In genomic region chr2:22478329-22478728, GRCh38 we compare ENCODE assay signal across 25 cellular contexts.
"Had no signal": no experiment of that assay in that cellular context is flagged by ENCODE, and none has a peak within 500 bp of the region (broad histone marks: within the 10 kb centered on the region; RNA-seq: fewer than 3 reads in every experiment).

No MANE protein-coding gene starts in this region.

- H3K9me3 ChIP-seq: stomach, suprapubic skin, testis, thoracic aorta, thyroid gland, tibial artery, tibial nerve, transverse colon, upper lobe of right lung, uterus, vagina had no signal

- DNase-seq: stimulated activated CD4-positive, alpha-beta T cell treated with anti-CD3 and anti-CD28 coated beads, Interleukin-2, amount 100 ng/mL, for 48 hours; stimulated activated CD4-positive, alpha-beta T cell treated with anti-CD3 and anti-CD28 coated beads, Interleukin-4, amount 100 ng/mL, for 1 hour; stimulated activated CD4-positive, alpha-beta T cell treated with anti-CD3 and anti-CD28 coated beads, Interleukin-4, amount 100 ng/mL, for 24 hours; stimulated activated CD4-positive, alpha-beta T cell treated with anti-CD3 and anti-CD28 coated beads, Interleukin-4, amount 100 ng/mL, for 4 hours; stimulated activated naive B cell treated with anti-CD40 and anti-IgM and Interleukin-4, amounts not matched to agents 10 μg/mL and 1 μg/mL and 100 μg/mL, for 72 hours; stimulated activated naive CD4-positive, alpha-beta T cell; stimulated activated naive CD4-positive, alpha-beta T cell treated with Interleukin-2 at 50 U/mL for 16 hours; stimulated activated naive CD8-positive, alpha-beta T cell treated with anti-CD3 and anti-CD28 coated beads, Interleukin-15, amount 100 ng/mL, for 72 hours; stimulated activated naive CD8-positive, alpha-beta T cell treated with anti-CD3 and anti-CD28 coated beads, Interleukin-15, Interleukin-2, amounts not matched to agents 100 U/mL and 50 U/mL, for 24 hours; stomach; substantia nigra; testis; thyroid gland; tibial artery; transverse colon; trophoblast cell; upper lobe of left lung; upper lobe of right lung; uterus had no signal

- H3K27ac ChIP-seq: stomach, suprapubic skin, testis, thoracic aorta, thyroid gland, tibial artery, tibial nerve, transverse colon, upper lobe of left lung, upper lobe of right lung, uterus, vagina had no signal

- H3K27me3 ChIP-seq: stomach, testis, thyroid gland, tibial artery, tibial nerve, transverse colon, upper lobe of left lung, upper lobe of right lung, uterus, vagina had no signal

- ATAC-seq: stimulated activated effector memory CD8-positive, alpha-beta T cell treated with anti-CD3 and anti-CD28 coated beads, Interleukin-12 subunit alpha, Interleukin-12 subunit beta, amount 100 ng/mL, for 72 hours; stimulated activated memory B cell treated with anti-CD40 and anti-IgM and Interleukin-4, amounts not matched to agents 10 μg/mL and 1 μg/mL and 100 μg/mL, for 72 hours; stimulated activated naive B cell treated with anti-CD40 and anti-IgM and Interleukin-4, amounts not matched to agents 10 μg/mL and 1 μg/mL and 100 μg/mL, for 72 hours; stimulated activated naive CD8-positive, alpha-beta T cell treated with anti-CD3 and anti-CD28 coated beads, Interleukin-15, amount 100 ng/mL, for 72 hours; stimulated activated naive CD8-positive, alpha-beta T cell treated with anti-CD3 and anti-CD28 coated beads, Interleukin-15, Interleukin-2, amounts not matched to agents 100 U/mL and 50 U/mL, for 24 hours; upper lobe of right lung had no signal

- H3K4me1 ChIP-seq: stomach, testis, thyroid gland, tibial artery, transverse colon, upper lobe of left lung, upper lobe of right lung, uterus, vagina had no signal

- H3K36me3 ChIP-seq: stomach, suprapubic skin, thoracic aorta, thyroid gland, tibial artery, tibial nerve, transverse colon, upper lobe of left lung, upper lobe of right lung, uterus, vagina had no signal

- H3K4me3 ChIP-seq: stomach, suprapubic skin, testis, thoracic aorta, thyroid gland, tibial artery, tibial nerve, transverse colon, upper lobe of left lung, upper lobe of right lung, uterus, vagina had no signal
